Comparison of ENCODE assay signal across 20 cellular contexts in the genomic region with DNA sequence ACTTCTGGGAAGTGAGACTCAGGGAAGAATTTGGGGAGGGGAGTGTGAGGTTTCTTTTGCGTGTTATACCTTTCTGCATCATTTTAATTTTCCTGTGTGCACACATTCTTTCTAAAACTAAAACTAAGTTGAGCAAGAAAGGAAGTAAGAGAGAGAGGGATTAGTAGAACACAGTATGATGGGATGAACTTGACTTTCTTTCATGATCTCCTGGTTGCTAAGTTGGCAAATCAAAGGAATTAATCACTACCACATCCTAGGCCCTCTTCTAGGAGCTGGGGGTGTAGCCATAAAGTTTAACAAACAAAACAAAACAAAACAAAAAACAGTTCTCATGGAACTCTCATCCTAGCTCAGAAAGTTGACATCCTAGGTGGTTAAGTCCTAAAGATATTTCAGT. TPM values are rescaled to one million over a fixed set of nuclear protein-coding genes. Genes with fewer than 3 reads are reported as not detected.
DNase-seq lines count a peak whose midpoint lies in the region; ATAC-seq and TF ChIP-seq lines count a peak whose summit lies in the region.
"Had no signal": no experiment of that assay in that cellular context is flagged by ENCODE, and none has a peak within 500 bp of the region (broad histone marks: within the 10 kb centered on the region; RNA-seq: fewer than 3 reads in every experiment).

No MANE protein-coding gene starts in this region.

- H3K9me3 ChIP-seq in DOHH2 (ENCODE audit: control insufficient read depth, insufficient read depth, low read length), result no peaks in the 10 kb centered on the region
- H3K9me3 ChIP-seq: HAP-1 had no signal

- no peak overlapping the region for H3K27ac ChIP-seq in DOHH2 (ENCODE audit: low read depth, low read length)
- H3K27ac ChIP-seq: KMS-11 had no signal

- no peak overlapping the region for H3K4me3 ChIP-seq in DOHH2 (ENCODE audit: low read length)
- H3K4me3 ChIP-seq: HAP-1 had no signal

- H3K79me2 ChIP-seq in DOHH2 (ENCODE audit: control insufficient read depth, low read length), result no peaks in the 10 kb centered on the region

- DNase-seq in activated T-cell treated with anti-CD3 and anti-CD28 coated beads, Interleukin-2, amount 50 U/mL, for 72 hours, result no peak
- DNase-seq in activated T-cell treated with anti-CD3 and anti-CD28 coated beads, Interleukin-2, amount 50 U/mL, for 24 hours, result no peak
- DNase-seq in activated CD4-positive, alpha-beta memory T cell treated with anti-CD3 and anti-CD28 coated beads, Interleukin-2, amount 10 ng/mL, durations not matched to agents 7 days and 5 days, result no peak
- no peak for DNase-seq in nephron progenitor cell
- DNase-seq in stimulated activated CD8-positive, alpha-beta memory T cell treated with anti-CD3 and anti-CD28 coated beads, Interleukin-4, amount 100 ng/mL, for 48 hours, result no peak
- DNase-seq: AML-193; CD4-positive, alpha-beta memory T cell; COR-L47; DMS53; GOT3; MM.1S; NCI-H2029; NCI-H526; NCI-H82; NK-92 treated with Interleukin-12 subunit alpha and Interleukin-12 subunit beta, amount 100 ng/mL, for 24 hours; PC-3 had no signal

- H3K4me3 Mint-ChIP-seq in activated T-cell treated with anti-CD3 and anti-CD28 coated beads, Interleukin-2, amount 50 U/mL, for 72 hours, result peak overlapping the region in 1 of 2 donors; percentile 38
- no peak overlapping the region for H3K4me3 Mint-ChIP-seq in activated T-cell treated with anti-CD3 and anti-CD28 coated beads, Interleukin-2, amount 50 U/mL, for 24 hours
- no peak overlapping the region for H3K4me3 Mint-ChIP-seq in activated CD4-positive, alpha-beta memory T cell treated with anti-CD3 and anti-CD28 coated beads, Interleukin-2, amount 10 ng/mL, durations not matched to agents 7 days and 5 days
- no peak overlapping the region for H3K4me3 Mint-ChIP-seq in nephron progenitor cell
- H3K4me3 Mint-ChIP-seq: CD4-positive, alpha-beta memory T cell had no signal

- TF ChIP-seq CTCF in DOHH2 (IDR thresholded peaks at IDR 0.05; ENCODE audit: low read depth, low read length, poor library complexity, severe bottlenecking) (no peak), nephron progenitor cell (IDR thresholded peaks at IDR 0.05) (no peak)

- CTCF ChIA-PET in activated CD4-positive, alpha-beta memory T cell treated with anti-CD3 and anti-CD28 coated beads, Interleukin-2, amount 10 ng/mL, durations not matched to agents 7 days and 5 days (lab: Charles Lee), result no interaction called here

- peak overlapping the region; percentile 21 for H3K27ac Mint-ChIP-seq in activated T-cell treated with anti-CD3 and anti-CD28 coated beads, Interleukin-2, amount 50 U/mL, for 72 hours
- no peak overlapping the region for H3K27ac Mint-ChIP-seq in activated T-cell treated with anti-CD3 and anti-CD28 coated beads, Interleukin-2, amount 50 U/mL, for 24 hours
- peak overlapping the region; percentile 9 for H3K27ac Mint-ChIP-seq in activated CD4-positive, alpha-beta memory T cell treated with anti-CD3 and anti-CD28 coated beads, Interleukin-2, amount 10 ng/mL, durations not matched to agents 7 days and 5 days
- H3K27ac Mint-ChIP-seq in nephron progenitor cell, result peak overlapping the region; percentile 12

- POLR2A ChIA-PET in activated CD4-positive, alpha-beta memory T cell treated with anti-CD3 and anti-CD28 coated beads, Interleukin-2, amount 10 ng/mL, durations not matched to agents 7 days and 5 days (lab: Charles Lee), result interaction anchor here (1.3 kb wide), 1 partner anchor 34 kb away, joined by 3 read pairs; no protein-coding TSS in a partner anchor

- H3K27me3 ChIP-seq in DOHH2 (ENCODE audit: control insufficient read depth, low read length), result no peaks in the 10 kb centered on the region

- H3K36me3 Mint-ChIP-seq in activated T-cell treated with anti-CD3 and anti-CD28 coated beads, Interleukin-2, amount 50 U/mL, for 72 hours (ENCODE audit: insufficient read depth in 2 of 2), result peaks cover 4 to 6% of the 10 kb centered on the region in 2 donors
- no peaks in the 10 kb centered on the region for H3K36me3 Mint-ChIP-seq in activated T-cell treated with anti-CD3 and anti-CD28 coated beads, Interleukin-2, amount 50 U/mL, for 24 hours (ENCODE audit: low read depth)
- peaks cover 11% of the 10 kb centered on the region for H3K36me3 Mint-ChIP-seq in activated CD4-positive, alpha-beta memory T cell treated with anti-CD3 and anti-CD28 coated beads, Interleukin-2, amount 10 ng/mL, durations not matched to agents 7 days and 5 days (ENCODE audit: low read depth)
- no peaks in the 10 kb centered on the region for H3K36me3 Mint-ChIP-seq in nephron progenitor cell (ENCODE audit: low read depth)
- H3K36me3 Mint-ChIP-seq: CD4-positive, alpha-beta memory T cell had no signal

- H4K20me1 ChIP-seq in DOHH2 (ENCODE audit: control insufficient read depth, insufficient read depth, low read depth, low read length), result no peaks in the 10 kb centered on the region

- peaks cover 29% of the 10 kb centered on the region for H3K4me1 ChIP-seq in DOHH2 (ENCODE audit: control insufficient read depth, low read length)
- H3K4me1 ChIP-seq: HAP-1 had no signal

- H3K4me1 Mint-ChIP-seq in activated T-cell treated with anti-CD3 and anti-CD28 coated beads, Interleukin-2, amount 50 U/mL, for 72 hours (ENCODE audit: low read depth), result peaks cover 30% of the 10 kb centered on the region
- peaks cover 9% of the 10 kb centered on the region for H3K4me1 Mint-ChIP-seq in activated T-cell treated with anti-CD3 and anti-CD28 coated beads, Interleukin-2, amount 50 U/mL, for 24 hours (ENCODE audit: low read depth)
- H3K4me1 Mint-ChIP-seq in activated CD4-positive, alpha-beta memory T cell treated with anti-CD3 and anti-CD28 coated beads, Interleukin-2, amount 10 ng/mL, durations not matched to agents 7 days and 5 days, result peaks cover 27% of the 10 kb centered on the region
- H3K4me1 Mint-ChIP-seq in nephron progenitor cell, result peaks cover 5% of the 10 kb centered on the region

- H3K4me2 ChIP-seq in DOHH2 (ENCODE audit: low read length), result peak overlapping the region; percentile 3; the same call in 1 of the 2 replicates
- H3K4me2 ChIP-seq: KMS-11 had no signal

- ATAC-seq in activated T-cell treated with anti-CD3 and anti-CD28 coated beads, Interleukin-2, amount 50 U/mL, for 72 hours (replicated peaks in 1 of 2), result peak in 1 of 2 donors; percentile 51
- ATAC-seq in GM21515 (IDR thresholded peaks at IDR 0.05; ENCODE audit: unreplicated experiment), result no peak
- ATAC-seq: PC-3 had no signal

- H3F3A ChIP-seq in DOHH2 (ENCODE audit: control insufficient read depth, insufficient read depth), result peaks cover 17% of the 10 kb centered on the region

- peaks cover 3 to 6% of the 10 kb centered on the region in 2 donors for H3K9me3 Mint-ChIP-seq in activated T-cell treated with anti-CD3 and anti-CD28 coated beads, Interleukin-2, amount 50 U/mL, for 72 hours
- peaks cover 2% of the 10 kb centered on the region for H3K9me3 Mint-ChIP-seq in activated T-cell treated with anti-CD3 and anti-CD28 coated beads, Interleukin-2, amount 50 U/mL, for 24 hours
- H3K9me3 Mint-ChIP-seq in activated CD4-positive, alpha-beta memory T cell treated with anti-CD3 and anti-CD28 coated beads, Interleukin-2, amount 10 ng/mL, durations not matched to agents 7 days and 5 days, result peaks cover 11% of the 10 kb centered on the region
- H3K9me3 Mint-ChIP-seq in nephron progenitor cell, result peaks cover 11% of the 10 kb centered on the region

- H3K36me3 ChIP-seq in DOHH2 (ENCODE audit: control insufficient read depth, low read length), result no peaks in the 10 kb centered on the region
- H3K36me3 ChIP-seq: HAP-1 had no signal

- H3K27me3 Mint-ChIP-seq in activated T-cell treated with anti-CD3 and anti-CD28 coated beads, Interleukin-2, amount 50 U/mL, for 72 hours (ENCODE audit: low read depth), result no peaks in the 10 kb centered on the region
- no peaks in the 10 kb centered on the region for H3K27me3 Mint-ChIP-seq in activated T-cell treated with anti-CD3 and anti-CD28 coated beads, Interleukin-2, amount 50 U/mL, for 24 hours
- H3K27me3 Mint-ChIP-seq in activated CD4-positive, alpha-beta memory T cell treated with anti-CD3 and anti-CD28 coated beads, Interleukin-2, amount 10 ng/mL, durations not matched to agents 7 days and 5 days, result no peaks in the 10 kb centered on the region
- H3K27me3 Mint-ChIP-seq in nephron progenitor cell (ENCODE audit: low read depth, poor library complexity), result peaks cover 4% of the 10 kb centered on the region
- H3K27me3 Mint-ChIP-seq: CD4-positive, alpha-beta memory T cell had no signal

- H3K9me2 ChIP-seq in DOHH2 (replicated peaks; ENCODE audit: control insufficient read depth, low read length), result no peaks in the 10 kb centered on the region

RNA-seq across cellular contexts. Expression of a gene that starts 19.1 kb away (rescaled TPM):
- total RNA-seq in activated T-cell treated with anti-CD3 and anti-CD28 coated beads, Interleukin-2, amount 50 U/mL, for 72 hours, result 10 to 100 TPM; 28.1 to 39.2 TPM
- 10 to 100 TPM; 24.3 to 25.9 TPM for total RNA-seq in activated CD4-positive, alpha-beta memory T cell treated with anti-CD3 and anti-CD28 coated beads, Interleukin-2, amount 10 ng/mL, durations not matched to agents 7 days and 5 days
